In genomic region chr1:32291708-32292508, GRCh38 we compare ENCODE assay signal across 1 cellular context.
A peak's percentile ranks its signal among the peaks of the same experiment; 100 is the strongest.
TF ChIP-seq lines count a peak whose summit lies in the region.

HDAC1 (plus strand) TSS chr1:32292083; CDS start chr1:32292170, 87 bp downstream.

TF ChIP-seq in GM12878, 131 proteins besides CTCF, POLR2A, EP300 and RAD21 (continued from another document):
- TF ChIP-seq, protein P1, sequence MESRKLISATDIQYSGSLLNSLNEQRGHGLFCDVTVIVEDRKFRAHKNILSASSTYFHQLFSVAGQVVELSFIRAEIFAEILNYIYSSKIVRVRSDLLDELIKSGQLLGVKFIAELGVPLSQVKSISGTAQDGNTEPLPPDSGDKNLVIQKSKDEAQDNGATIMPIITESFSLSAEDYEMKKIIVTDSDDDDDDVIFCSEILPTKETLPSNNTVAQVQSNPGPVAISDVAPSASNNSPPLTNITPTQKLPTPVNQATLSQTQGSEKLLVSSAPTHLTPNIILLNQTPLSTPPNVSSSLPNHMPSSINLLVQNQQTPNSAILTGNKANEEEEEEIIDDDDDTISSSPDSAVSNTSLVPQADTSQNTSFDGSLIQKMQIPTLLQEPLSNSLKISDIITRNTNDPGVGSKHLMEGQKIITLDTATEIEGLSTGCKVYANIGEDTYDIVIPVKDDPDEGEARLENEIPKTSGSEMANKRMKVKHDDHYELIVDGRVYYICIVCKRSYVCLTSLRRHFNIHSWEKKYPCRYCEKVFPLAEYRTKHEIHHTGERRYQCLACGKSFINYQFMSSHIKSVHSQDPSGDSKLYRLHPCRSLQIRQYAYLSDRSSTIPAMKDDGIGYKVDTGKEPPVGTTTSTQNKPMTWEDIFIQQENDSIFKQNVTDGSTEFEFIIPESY (IDR thresholded peaks at IDR 0.05), result no peak; the same call in 1 of the 2 replicates
- TF ChIP-seq HDGF (IDR thresholded peaks at IDR 0.05) (peak; percentile 49; the same call in 1 of the 2 replicates), SMC3 (IDR thresholded peaks at IDR 0.05; ENCODE audit: borderline replicate concordance, low read length) (no peak), CHD2 (IDR thresholded peaks at IDR 0.05; ENCODE audit: borderline replicate concordance, low read depth, low read length) (peak; percentile 59), DPF2 (IDR thresholded peaks at IDR 0.05) (0 out of 2 replicates have a peak, but pooled peaks have one; percentile 52), CBX3 (IDR thresholded peaks at IDR 0.05; ENCODE audit: borderline replicate concordance, low read depth) (no peak), ZNF384 (IDR thresholded peaks at IDR 0.05; ENCODE audit: borderline replicate concordance, low read depth, low read length) (no peak), BHLHE40 (IDR thresholded peaks at IDR 0.05; ENCODE audit: borderline replicate concordance in 1 of 2, low read depth in 2 of 2, low read length in 1 of 2) (peak; percentile 93 to 96), RBBP5 (conservative IDR thresholded peaks at IDR 0.05) (no peak), CUX1 (IDR thresholded peaks at IDR 0.05; ENCODE audit: insufficient replicate concordance, low read depth, low read length) (no peak), ZNF622 (IDR thresholded peaks at IDR 0.05) (no peak), GATAD2B (conservative IDR thresholded peaks at IDR 0.05; ENCODE audit: low read depth) (peak; percentile 76), BACH1 (IDR thresholded peaks at IDR 0.05; ENCODE audit: borderline replicate concordance) (peak; percentile 50; the same call in 1 of the 2 replicates), ZBED1 (IDR thresholded peaks at IDR 0.05; ENCODE audit: borderline replicate concordance) (no peak), BCLAF1 (IDR thresholded peaks at IDR 0.05) (peak; percentile 87), BRCA1 (IDR thresholded peaks at IDR 0.05; ENCODE audit: low read depth, low read length) (no peak), HCFC1 (IDR thresholded peaks at IDR 0.05; ENCODE audit: low read length) (no peak), RUNX3 (IDR thresholded peaks at IDR 0.05; ENCODE audit: low read length) (0 out of 2 replicates have a peak, but pooled peaks have one; percentile 1), BCL11A (IDR thresholded peaks at IDR 0.05; ENCODE audit: low read depth, low read length) (0 out of 2 replicates have a peak, but pooled peaks have one; percentile 11), WRNIP1 (IDR thresholded peaks at IDR 0.05; ENCODE audit: borderline replicate concordance, low read depth, low read length) (no peak), STAT1 (conservative IDR thresholded peaks at IDR 0.05) (no peak), CBX5 (IDR thresholded peaks at IDR 0.05; ENCODE audit: low read depth) (0 out of 2 replicates have a peak, but pooled peaks have one; percentile 14), ATF3 (IDR thresholded peaks at IDR 0.05; ENCODE audit: borderline replicate concordance, extremely low read depth, low read depth, low read length) (no peak), MXI1 (IDR thresholded peaks at IDR 0.05; ENCODE audit: low read depth, low read length) (no peak), SIX5 (IDR thresholded peaks at IDR 0.05; ENCODE audit: low read depth, low read length, severe bottlenecking) (peak; percentile 52), MTA3 (IDR thresholded peaks at IDR 0.05; ENCODE audit: borderline replicate concordance, low read length) (no peak), BCL3 (IDR thresholded peaks at IDR 0.05; ENCODE audit: borderline replicate concordance, insufficient read depth, low read depth, low read length, poor library complexity, severe bottlenecking) (no peak), NFIC (IDR thresholded peaks at IDR 0.05; ENCODE audit: low read depth, low read length) (no peak), SREBF2 (IDR thresholded peaks at IDR 0.05; ENCODE audit: low read length) (no peak), EZH2 (IDR thresholded peaks at IDR 0.05; ENCODE audit: borderline replicate concordance, control insufficient read depth, low read depth, low read length) (no peak), RB1 (IDR thresholded peaks at IDR 0.05; ENCODE audit: borderline replicate concordance) (peak; percentile 26; the same call in 1 of the 2 replicates), CHD4 (IDR thresholded peaks at IDR 0.05) (no peak), FOXK2 (IDR thresholded peaks at IDR 0.05) (peak; percentile 96), ZNF207 (IDR thresholded peaks at IDR 0.05; ENCODE audit: borderline replicate concordance) (no peak), BMI1 (IDR thresholded peaks at IDR 0.05; ENCODE audit: borderline replicate concordance) (no peak), MYC (IDR thresholded peaks at IDR 0.05; ENCODE audit: insufficient read depth, insufficient read length, insufficient replicate concordance, low read length, severe bottlenecking) (no peak), PML (IDR thresholded peaks at IDR 0.05; ENCODE audit: low read length) (no peak), SPI1 (IDR thresholded peaks at IDR 0.05; ENCODE audit: borderline replicate concordance, insufficient read depth, low read depth, low read length) (no peak)
- TF ChIP-seq, protein P2, sequence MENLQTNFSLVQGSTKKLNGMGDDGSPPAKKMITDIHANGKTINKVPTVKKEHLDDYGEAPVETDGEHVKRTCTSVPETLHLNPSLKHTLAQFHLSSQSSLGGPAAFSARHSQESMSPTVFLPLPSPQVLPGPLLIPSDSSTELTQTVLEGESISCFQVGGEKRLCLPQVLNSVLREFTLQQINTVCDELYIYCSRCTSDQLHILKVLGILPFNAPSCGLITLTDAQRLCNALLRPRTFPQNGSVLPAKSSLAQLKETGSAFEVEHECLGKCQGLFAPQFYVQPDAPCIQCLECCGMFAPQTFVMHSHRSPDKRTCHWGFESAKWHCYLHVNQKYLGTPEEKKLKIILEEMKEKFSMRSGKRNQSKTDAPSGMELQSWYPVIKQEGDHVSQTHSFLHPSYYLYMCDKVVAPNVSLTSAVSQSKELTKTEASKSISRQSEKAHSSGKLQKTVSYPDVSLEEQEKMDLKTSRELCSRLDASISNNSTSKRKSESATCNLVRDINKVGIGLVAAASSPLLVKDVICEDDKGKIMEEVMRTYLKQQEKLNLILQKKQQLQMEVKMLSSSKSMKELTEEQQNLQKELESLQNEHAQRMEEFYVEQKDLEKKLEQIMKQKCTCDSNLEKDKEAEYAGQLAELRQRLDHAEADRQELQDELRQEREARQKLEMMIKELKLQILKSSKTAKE (IDR thresholded peaks at IDR 0.05; ENCODE audit: low read depth, poor library complexity, severe bottlenecking), result peak; percentile 89
- TF ChIP-seq, protein P3, sequence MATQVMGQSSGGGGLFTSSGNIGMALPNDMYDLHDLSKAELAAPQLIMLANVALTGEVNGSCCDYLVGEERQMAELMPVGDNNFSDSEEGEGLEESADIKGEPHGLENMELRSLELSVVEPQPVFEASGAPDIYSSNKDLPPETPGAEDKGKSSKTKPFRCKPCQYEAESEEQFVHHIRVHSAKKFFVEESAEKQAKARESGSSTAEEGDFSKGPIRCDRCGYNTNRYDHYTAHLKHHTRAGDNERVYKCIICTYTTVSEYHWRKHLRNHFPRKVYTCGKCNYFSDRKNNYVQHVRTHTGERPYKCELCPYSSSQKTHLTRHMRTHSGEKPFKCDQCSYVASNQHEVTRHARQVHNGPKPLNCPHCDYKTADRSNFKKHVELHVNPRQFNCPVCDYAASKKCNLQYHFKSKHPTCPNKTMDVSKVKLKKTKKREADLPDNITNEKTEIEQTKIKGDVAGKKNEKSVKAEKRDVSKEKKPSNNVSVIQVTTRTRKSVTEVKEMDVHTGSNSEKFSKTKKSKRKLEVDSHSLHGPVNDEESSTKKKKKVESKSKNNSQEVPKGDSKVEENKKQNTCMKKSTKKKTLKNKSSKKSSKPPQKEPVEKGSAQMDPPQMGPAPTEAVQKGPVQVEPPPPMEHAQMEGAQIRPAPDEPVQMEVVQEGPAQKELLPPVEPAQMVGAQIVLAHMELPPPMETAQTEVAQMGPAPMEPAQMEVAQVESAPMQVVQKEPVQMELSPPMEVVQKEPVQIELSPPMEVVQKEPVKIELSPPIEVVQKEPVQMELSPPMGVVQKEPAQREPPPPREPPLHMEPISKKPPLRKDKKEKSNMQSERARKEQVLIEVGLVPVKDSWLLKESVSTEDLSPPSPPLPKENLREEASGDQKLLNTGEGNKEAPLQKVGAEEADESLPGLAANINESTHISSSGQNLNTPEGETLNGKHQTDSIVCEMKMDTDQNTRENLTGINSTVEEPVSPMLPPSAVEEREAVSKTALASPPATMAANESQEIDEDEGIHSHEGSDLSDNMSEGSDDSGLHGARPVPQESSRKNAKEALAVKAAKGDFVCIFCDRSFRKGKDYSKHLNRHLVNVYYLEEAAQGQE (IDR thresholded peaks at IDR 0.05; ENCODE audit: low read depth, low read length), result no peak
- TF ChIP-seq, protein P4, sequence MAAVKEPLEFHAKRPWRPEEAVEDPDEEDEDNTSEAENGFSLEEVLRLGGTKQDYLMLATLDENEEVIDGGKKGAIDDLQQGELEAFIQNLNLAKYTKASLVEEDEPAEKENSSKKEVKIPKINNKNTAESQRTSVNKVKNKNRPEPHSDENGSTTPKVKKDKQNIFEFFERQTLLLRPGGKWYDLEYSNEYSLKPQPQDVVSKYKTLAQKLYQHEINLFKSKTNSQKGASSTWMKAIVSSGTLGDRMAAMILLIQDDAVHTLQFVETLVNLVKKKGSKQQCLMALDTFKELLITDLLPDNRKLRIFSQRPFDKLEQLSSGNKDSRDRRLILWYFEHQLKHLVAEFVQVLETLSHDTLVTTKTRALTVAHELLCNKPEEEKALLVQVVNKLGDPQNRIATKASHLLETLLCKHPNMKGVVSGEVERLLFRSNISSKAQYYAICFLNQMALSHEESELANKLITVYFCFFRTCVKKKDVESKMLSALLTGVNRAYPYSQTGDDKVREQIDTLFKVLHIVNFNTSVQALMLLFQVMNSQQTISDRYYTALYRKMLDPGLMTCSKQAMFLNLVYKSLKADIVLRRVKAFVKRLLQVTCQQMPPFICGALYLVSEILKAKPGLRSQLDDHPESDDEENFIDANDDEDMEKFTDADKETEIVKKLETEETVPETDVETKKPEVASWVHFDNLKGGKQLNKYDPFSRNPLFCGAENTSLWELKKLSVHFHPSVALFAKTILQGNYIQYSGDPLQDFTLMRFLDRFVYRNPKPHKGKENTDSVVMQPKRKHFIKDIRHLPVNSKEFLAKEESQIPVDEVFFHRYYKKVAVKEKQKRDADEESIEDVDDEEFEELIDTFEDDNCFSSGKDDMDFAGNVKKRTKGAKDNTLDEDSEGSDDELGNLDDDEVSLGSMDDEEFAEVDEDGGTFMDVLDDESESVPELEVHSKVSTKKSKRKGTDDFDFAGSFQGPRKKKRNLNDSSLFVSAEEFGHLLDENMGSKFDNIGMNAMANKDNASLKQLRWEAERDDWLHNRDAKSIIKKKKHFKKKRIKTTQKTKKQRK (IDR thresholded peaks at IDR 0.05; ENCODE audit: low read depth, low read length), result no peak
